In genomic region chr2:206443735-206444527, GRCh38 we compare ENCODE assay signal across 8 cellular contexts. TPM values are rescaled to one million over a fixed set of nuclear protein-coding genes. Genes with fewer than 3 reads are reported as not detected.
A peak's percentile ranks its signal among the peaks of the same experiment; 100 is the strongest.
DNase-seq lines count a peak whose midpoint lies in the region; ATAC-seq and TF ChIP-seq lines count a peak whose summit lies in the region.

No MANE protein-coding gene starts in this region.

- no peaks in the 10 kb centered on the region for H3K27me3 ChIP-seq in KMS-11 (ENCODE audit: insufficient read depth, low read depth)
- H3K27me3 ChIP-seq in parathyroid adenoma (ENCODE audit: control insufficient read depth, insufficient read depth, low read length): no peaks in the 10 kb centered on the region

- H3K27me3 Mint-ChIP-seq in activated T-helper 2 cell treated with anti-CD3 and anti-CD28 coated beads, Interferon-gamma antibody, Interleukin-2, Interleukin-4, amounts not matched to agents 10 μg/mL and 5 μg/mL and 100 μg/mL, durations not matched to agents 14 hours and 24 hours and 36 hours (ENCODE audit: low read depth): peaks cover 72% of the 10 kb centered on the region

- H3K79me2 ChIP-seq in KMS-11 (ENCODE audit: insufficient read depth, low read depth) (peaks cover 8% of the 10 kb centered on the region; the same call in 1 of the 2 replicates), parathyroid adenoma (peaks cover 19% of the 10 kb centered on the region)

- H3K36me3 Mint-ChIP-seq in activated T-helper 2 cell treated with anti-CD3 and anti-CD28 coated beads, Interferon-gamma antibody, Interleukin-2, Interleukin-4, amounts not matched to agents 10 μg/mL and 5 μg/mL and 100 μg/mL, durations not matched to agents 14 hours and 24 hours and 36 hours (ENCODE audit: low read depth): no peaks in the 10 kb centered on the region

- H3K27ac Mint-ChIP-seq in activated T-helper 2 cell treated with anti-CD3 and anti-CD28 coated beads, Interferon-gamma antibody, Interleukin-2, Interleukin-4, amounts not matched to agents 10 μg/mL and 5 μg/mL and 100 μg/mL, durations not matched to agents 14 hours and 24 hours and 36 hours: no peak overlapping the region

- peaks cover 6% of the 10 kb centered on the region for H3K4me1 Mint-ChIP-seq in activated T-helper 2 cell treated with anti-CD3 and anti-CD28 coated beads, Interferon-gamma antibody, Interleukin-2, Interleukin-4, amounts not matched to agents 10 μg/mL and 5 μg/mL and 100 μg/mL, durations not matched to agents 14 hours and 24 hours and 36 hours (ENCODE audit: low read depth)

- no peaks in the 10 kb centered on the region for H4K20me1 ChIP-seq in KMS-11 (ENCODE audit: insufficient read depth)

- TF ChIP-seq CTCF in KMS-11 (conservative IDR thresholded peaks at IDR 0.05; ENCODE audit: low read depth, low read length) (no peak), parathyroid adenoma (IDR thresholded peaks at IDR 0.05) (peak; percentile 20)

- H3K9me3 ChIP-seq in parathyroid adenoma (ENCODE audit: control insufficient read depth, low read length): no peaks in the 10 kb centered on the region

- H2AFZ ChIP-seq in KMS-11 (ENCODE audit: low read depth) (peak overlapping the region; percentile 82), parathyroid adenoma (peak overlapping the region; percentile 73)

- peaks cover 35% of the 10 kb centered on the region for H3K4me1 ChIP-seq in KMS-11 (ENCODE audit: low read depth, poor library complexity, severe bottlenecking)
- peaks cover 23% of the 10 kb centered on the region for H3K4me1 ChIP-seq in parathyroid adenoma

- H3K4me3 Mint-ChIP-seq in activated T-helper 2 cell treated with anti-CD3 and anti-CD28 coated beads, Interferon-gamma antibody, Interleukin-2, Interleukin-4, amounts not matched to agents 10 μg/mL and 5 μg/mL and 100 μg/mL, durations not matched to agents 14 hours and 24 hours and 36 hours (ENCODE audit: low read depth): peak overlapping the region; percentile 83

- H3K9ac ChIP-seq in KMS-11 (peak overlapping the region; percentile 48; the same call in 1 of the 2 replicates), parathyroid adenoma (peak overlapping the region; percentile 32)

- peak; percentile 30 for ATAC-seq in GM19467 (IDR thresholded peaks at IDR 0.05; ENCODE audit: unreplicated experiment)
- peak; percentile 55 for ATAC-seq in Right ventricle myocardium superior (ENCODE audit: poor library complexity)

- H3K4me3 ChIP-seq in KMS-11 (IDR thresholded peaks at IDR 0.05; ENCODE audit: insufficient read depth, low read depth, low read length): peak overlapping the region; percentile 56
- peak overlapping the region; percentile 76 for H3K4me3 ChIP-seq in parathyroid adenoma (ENCODE audit: low read depth, low read length)

- no peaks in the 10 kb centered on the region for H3K9me3 Mint-ChIP-seq in activated T-helper 2 cell treated with anti-CD3 and anti-CD28 coated beads, Interferon-gamma antibody, Interleukin-2, Interleukin-4, amounts not matched to agents 10 μg/mL and 5 μg/mL and 100 μg/mL, durations not matched to agents 14 hours and 24 hours and 36 hours

- no peak overlapping the region for H3K27ac ChIP-seq in KMS-11
- peak overlapping the region; percentile 86 for H3K27ac ChIP-seq in parathyroid adenoma

- no peaks in the 10 kb centered on the region for H3K36me3 ChIP-seq in KMS-11 (ENCODE audit: insufficient read depth)
- H3K36me3 ChIP-seq in parathyroid adenoma (ENCODE audit: control insufficient read depth, insufficient read depth, low read length): no peaks in the 10 kb centered on the region

- H3K4me2 ChIP-seq in KMS-11 (peak overlapping the region; percentile 98), parathyroid adenoma (ENCODE audit: low read length) (peak overlapping the region; percentile 64)

- peak; percentile 44 for DNase-seq in EH (ENCODE audit: low read depth)
- DNase-seq in activated T-helper 2 cell treated with anti-CD3 and anti-CD28 coated beads, Interferon-gamma antibody, Interleukin-2, Interleukin-4, amounts not matched to agents 10 μg/mL and 5 μg/mL and 100 μg/mL, durations not matched to agents 14 hours and 24 hours and 36 hours (ENCODE audit: low spot score): no peak
- DNase-seq in Right ventricle myocardium superior: peak; percentile 43
- DNase-seq in A172 (ENCODE audit: low spot score): no peak
- no peak for DNase-seq in central memory CD4-positive, alpha-beta T cell

- intact Hi-C loops in activated T-helper 2 cell treated with anti-CD3 and anti-CD28 coated beads, Interferon-gamma antibody, Interleukin-2, Interleukin-4, amounts not matched to agents 10 μg/mL and 5 μg/mL and 100 μg/mL, durations not matched to agents 14 hours and 24 hours and 36 hours (cut with micrococcal nuclease): loop anchor here (5.0 to 10.0 kb wide), 3 partner anchors 82 to 279 kb away; partner anchors contain the start of gene ZDBF2
- intact Hi-C loops in Right ventricle myocardium superior (cut with DNase I): loop anchor here (10.0 kb wide), 1 partner anchor 71 kb away; no protein-coding TSS in a partner anchor

RNA-seq across cellular contexts. Expression of gene ADAM23, which starts 0.6 kb away (rescaled TPM):
- total RNA-seq in activated T-helper 2 cell treated with anti-CD3 and anti-CD28 coated beads, Interferon-gamma antibody, Interleukin-2, Interleukin-4, amounts not matched to agents 10 μg/mL and 5 μg/mL and 100 μg/mL, durations not matched to agents 14 hours and 24 hours and 36 hours: 0.23 and 0.25 TPM in 2 replicates
- total RNA-seq in Right ventricle myocardium superior: 58.9 TPM
- total RNA-seq in A172 (2014; rRNA removed; shearing (Covaris generic)): 4.6 and 4.9 TPM in 2 replicates

Comparison
In these comparisons a context has a peak if more than half of its experiments do, and no peak if none do; other contexts are left out.
1. DNase-seq: peak in EH (single experiment) and Right ventricle myocardium superior (single experiment); none in activated T-helper 2 cell treated with anti-CD3 and anti-CD28 coated beads, Interferon-gamma antibody, Interleukin-2, Interleukin-4, amounts not matched to agents 10 μg/mL and 5 μg/mL and 100 μg/mL, durations not matched to agents 14 hours and 24 hours and 36 hours (single experiment), A172 (single experiment) and central memory CD4-positive, alpha-beta T cell (single experiment).
2. RNA of gene ADAM23, which starts 0.6 kb away (total RNA-seq): 58.9 TPM in Right ventricle myocardium superior (single experiment); 4.6 to 4.9 TPM in A172 and 0.23 to 0.25 TPM in activated T-helper 2 cell treated with anti-CD3 and anti-CD28 coated beads, Interferon-gamma antibody, Interleukin-2, Interleukin-4, amounts not matched to agents 10 μg/mL and 5 μg/mL and 100 μg/mL, durations not matched to agents 14 hours and 24 hours and 36 hours; every median in the first group is over 10 times any median in the second.